Comparison of ENCODE assay signal across 13 cellular contexts in genomic region chr11:80846979-80847378, GRCh38.
A peak's percentile ranks its signal among the peaks of the same experiment; 100 is the strongest.
DNase-seq lines count a peak whose midpoint lies in the region; ATAC-seq and TF ChIP-seq lines count a peak whose summit lies in the region.
"Had no signal": no experiment of that assay in that cellular context is flagged by ENCODE, and none has a peak within 500 bp of the region (broad histone marks: within the 10 kb centered on the region; RNA-seq: fewer than 3 reads in every experiment).

No MANE protein-coding gene starts in this region.

- H3K4me3 Mint-ChIP-seq in CD14-positive monocyte: no peak overlapping the region

- H3K27ac Mint-ChIP-seq in CD14-positive monocyte: no peak overlapping the region

- POLR2A ChIA-PET in RWPE1 (lab: Yijun Ruan, JAX; ENCODE audit: low non-redundant PET): no interaction called here

- H3K36me3 Mint-ChIP-seq in CD14-positive monocyte: no peaks in the 10 kb centered on the region

- TF ChIP-seq CTCF in RWPE1 (conservative IDR thresholded peaks at IDR 0.05; ENCODE audit: low read depth) (no peak), CD14-positive monocyte (IDR thresholded peaks at IDR 0.05) (no peak)

- intact Hi-C loops in CD14-positive monocyte (cut with micrococcal nuclease): no loop called here

- peaks cover 0 to under 1% (median 0%) of the 10 kb centered on the region in 3 donors for H3K27me3 Mint-ChIP-seq in CD14-positive monocyte (ENCODE audit: low read depth in 3 of 3)

- CTCF ChIA-PET in RWPE1 (lab: Yijun Ruan, JAX): no interaction called here

- no peaks in the 10 kb centered on the region for H3K4me1 Mint-ChIP-seq in CD14-positive monocyte

- H3K27ac ChIP-seq in RWPE1: no peak overlapping the region

- DNase-seq in dermis microvascular lymphatic vessel endothelial cell (ENCODE audit: low read depth in 2 of 2): peak; percentile 6 to 56
- no peak for DNase-seq in RWPE1 (ENCODE audit: low spot score)
- DNase-seq in CD14-positive monocyte (ENCODE audit: low spot score): no peak
- DNase-seq in NK-92 (lab: John Stamatoyannopoulos, UW; ENCODE audit: unreplicated experiment): no peak
- DNase-seq in activated T-cell treated with anti-CD3 and anti-CD28 coated beads for 4 hours: no peak
- DNase-seq: central memory CD4-positive, alpha-beta T cell; MV-4-11; T-helper 9 cell had no signal

- ATAC-seq in GM18519 (IDR thresholded peaks at IDR 0.05; ENCODE audit: low FRiP score, unreplicated experiment) (peak; percentile 90), GM21381 (IDR thresholded peaks at IDR 0.05; ENCODE audit: unreplicated experiment) (peak; percentile 89), HG03060 (IDR thresholded peaks at IDR 0.05; ENCODE audit: low read depth, unreplicated experiment) (peak; percentile 91)
- ATAC-seq: HCT116, sciatic nerve had no signal

- H3K9me3 Mint-ChIP-seq in CD14-positive monocyte: peaks cover 0 to 4% (median under 1%) of the 10 kb centered on the region in 7 donors

Comparison
In these comparisons a context has a peak if more than half of its experiments do, and no peak if none do; other contexts are left out.
1. DNase-seq: peak in dermis microvascular lymphatic vessel endothelial cell (2 of 2); none in RWPE1 (single experiment), CD14-positive monocyte (single experiment), NK-92 (single experiment) and activated T-cell treated with anti-CD3 and anti-CD28 coated beads for 4 hours (single experiment).
2. Peak in every context shown above with its lines, with median percentiles within 50 percentile points of each other: ATAC-seq.